ENCODE assay signal across 8 cellular contexts in the genomic region with DNA sequence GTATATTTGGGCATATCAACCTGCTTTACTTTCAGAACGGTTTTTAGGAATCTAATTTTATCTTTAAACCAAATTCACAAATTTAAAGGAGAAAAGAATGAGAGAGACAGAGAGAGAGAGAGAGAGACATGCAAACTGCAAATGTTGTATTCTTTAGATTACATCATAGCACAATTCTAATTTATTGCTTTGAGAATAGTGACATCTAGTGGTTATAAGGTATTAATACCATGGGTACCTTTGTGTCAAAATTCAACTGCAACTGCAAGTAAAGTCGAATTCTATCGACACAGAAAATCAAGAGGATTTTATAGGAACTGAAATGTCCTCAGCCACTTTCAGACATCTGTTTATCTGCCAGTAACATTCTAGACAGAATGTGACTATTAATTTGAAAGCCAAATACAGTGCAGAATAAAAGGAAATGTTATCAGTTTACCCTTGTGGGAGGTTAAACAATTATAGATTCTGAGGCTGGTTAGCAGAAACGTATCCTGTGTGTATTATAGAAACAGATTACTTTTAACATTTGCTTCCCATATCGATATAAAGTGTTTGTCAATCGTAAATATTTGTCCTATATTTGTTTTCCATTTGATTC.
DNase-seq lines count a peak whose midpoint lies in the region; ATAC-seq and TF ChIP-seq lines count a peak whose summit lies in the region.

No MANE protein-coding gene starts in this region.

- no peaks in the 10 kb centered on the region for H3K9me3 Mint-ChIP-seq in memory B cell

- no peaks in the 10 kb centered on the region for H3K36me3 Mint-ChIP-seq in memory B cell

- no peak overlapping the region for H3K4me3 ChIP-seq in cardiac fibroblast (replicated peaks in 1 of 2; ENCODE audit: low read depth in 2 of 2, low read length in 2 of 2)

- TF ChIP-seq CTCF in cardiac fibroblast (IDR thresholded peaks at IDR 0.05; ENCODE audit: low read depth, low read length): peak; percentile 36

- H3K4me1 Mint-ChIP-seq in memory B cell: peaks cover 2% of the 10 kb centered on the region

- H3K27me3 Mint-ChIP-seq in memory B cell: no peaks in the 10 kb centered on the region

- DNase-seq in DMS153 treated with DMSO at 0.1 percent for 48 hours (lab: John Stamatoyannopoulos, UW; ENCODE audit: unreplicated experiment) (peak; percentile 70), NCI-H526 treated with DMSO at 0.1 percent for 48 hours (lab: John Stamatoyannopoulos, UW) (peak; percentile 48), cardiac fibroblast (ENCODE audit: low read depth in 2 of 2) (peak; percentile 51 to 71), memory B cell (ENCODE audit: low spot score in 2 of 2) (no peak), T-helper 9 cell (no peak), 8988T (no peak)

- H3K4me3 Mint-ChIP-seq in memory B cell: no peak overlapping the region

- ATAC-seq in GM19397 (IDR thresholded peaks at IDR 0.05; ENCODE audit: unreplicated experiment) (peak; percentile 68), HG03378 (IDR thresholded peaks at IDR 0.05; ENCODE audit: unreplicated experiment) (peak; percentile 96), memory B cell (ENCODE audit: low read depth) (peak; percentile 42)

- H3K27ac Mint-ChIP-seq in memory B cell: no peak overlapping the region

Comparison
In these comparisons a context has a peak if more than half of its experiments do, and no peak if none do; other contexts are left out.
1. DNase-seq: peak in DMS153 treated with DMSO at 0.1 percent for 48 hours (single experiment), NCI-H526 treated with DMSO at 0.1 percent for 48 hours (single experiment) and cardiac fibroblast (2 of 2); none in memory B cell (0 of 2), T-helper 9 cell (single experiment) and 8988T (single experiment).
2. ATAC-seq: peak in every context shown above with its lines; median percentile 96 in HG03378; 68 in GM19397; 42 in memory B cell.